ENCODE assay signal across 18 cellular contexts in the genomic region with DNA sequence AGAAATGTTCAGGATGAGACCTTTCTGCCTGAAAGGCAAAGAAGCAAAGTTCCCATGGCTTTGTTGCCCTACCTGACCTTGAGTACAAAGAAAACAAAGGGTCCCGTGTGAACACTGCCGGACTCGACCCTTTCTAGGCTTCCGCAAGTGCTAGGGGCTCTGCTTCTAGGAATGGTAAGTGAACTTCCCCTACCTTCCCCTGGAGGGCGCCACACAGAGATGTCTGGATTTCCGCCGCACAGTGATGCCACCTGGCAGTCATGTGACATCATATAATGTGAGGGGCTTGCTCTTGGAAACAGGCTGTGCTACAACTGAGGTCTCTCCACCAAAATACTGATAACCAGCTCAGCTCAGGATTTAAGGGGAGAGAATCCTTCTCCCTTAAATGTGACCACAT. TPM values are rescaled to one million over a fixed set of nuclear protein-coding genes. Genes with fewer than 3 reads are reported as not detected.
A peak's percentile ranks its signal among the peaks of the same experiment; 100 is the strongest.
DNase-seq lines count a peak whose midpoint lies in the region; ATAC-seq and TF ChIP-seq lines count a peak whose summit lies in the region.
"Had no signal": no experiment of that assay in that cellular context is flagged by ENCODE, and none has a peak within 500 bp of the region (broad histone marks: within the 10 kb centered on the region; RNA-seq: fewer than 3 reads in every experiment).

No MANE protein-coding gene starts in this region.

- no peak overlapping the region for H3K27ac Mint-ChIP-seq in endodermal cell
- H3K27ac Mint-ChIP-seq: activated T-helper 17 cell treated with anti-CD3 and anti-CD28 coated beads, Interleukin-2, amount 50 U/mL, for 72 hours; dendritic cell treated with granulocyte-macrophage colony-stimulating factor and Interleukin-4, amounts not matched to agents 40 ng/mL and 50 ng/mL, for 4 days had no signal

- DNase-seq in BE2C (peak; percentile 25), GM12865 (ENCODE audit: low read depth) (no peak), NCI-H69 (lab: John Stamatoyannopoulos, UW) (peak; percentile 37), endodermal cell (peak; percentile 72), NCI-H510A treated with DMSO at 0.1 percent for 48 hours (lab: John Stamatoyannopoulos, UW) (no peak), NCI-H146 treated with DMSO at 0.1 percent for 48 hours (lab: John Stamatoyannopoulos, UW; ENCODE audit: unreplicated experiment) (no peak)
- DNase-seq: activated CD4-positive, alpha-beta T cell treated with anti-CD3 and anti-CD28 coated beads, Interleukin-2, amount 50 U/mL, for 1 hour; KG1; NCI-H1694 treated with DMSO at 0.1 percent for 48 hours; posterior cingulate gyrus; tibial artery had no signal

- H3K9me3 Mint-ChIP-seq in endodermal cell, result no peaks in the 10 kb centered on the region
- H3K9me3 Mint-ChIP-seq: activated T-helper 17 cell treated with anti-CD3 and anti-CD28 coated beads, Interleukin-2, amount 50 U/mL, for 72 hours; dendritic cell treated with granulocyte-macrophage colony-stimulating factor and Interleukin-4, amounts not matched to agents 40 ng/mL and 50 ng/mL, for 4 days had no signal

- H3K4me3 Mint-ChIP-seq in endodermal cell, result no peak overlapping the region
- H3K4me3 Mint-ChIP-seq: activated T-helper 17 cell treated with anti-CD3 and anti-CD28 coated beads, Interleukin-2, amount 50 U/mL, for 72 hours; dendritic cell treated with granulocyte-macrophage colony-stimulating factor and Interleukin-4, amounts not matched to agents 40 ng/mL and 50 ng/mL, for 4 days had no signal

- H3K9ac ChIP-seq in endodermal cell (ENCODE audit: extremely low read depth, low read length, poor library complexity, severe bottlenecking), result no peak overlapping the region
- H3K9ac ChIP-seq: BLaER1 treated with 17β-estradiol and CSF1 and Interleukin-3, amounts not matched to agents 10 nM and 100 nM had no signal

- no peak overlapping the region for H3K27ac ChIP-seq in endodermal cell (ENCODE audit: low read depth, low read length)
- H3K27ac ChIP-seq: BLaER1 treated with 17β-estradiol and CSF1 and Interleukin-3, amounts not matched to agents 10 nM and 100 nM; tibial artery had no signal

- no peaks in the 10 kb centered on the region for H3K36me3 ChIP-seq in BE2C
- H3K36me3 ChIP-seq in endodermal cell (ENCODE audit: control insufficient read depth, insufficient read depth, low read length), result no peaks in the 10 kb centered on the region
- H3K36me3 ChIP-seq: BLaER1 treated with 17β-estradiol and CSF1 and Interleukin-3, amounts not matched to agents 10 nM and 100 nM; tibial artery had no signal

- H3K4me1 ChIP-seq in BE2C (no peaks in the 10 kb centered on the region), endodermal cell (ENCODE audit: control insufficient read depth, insufficient read depth, low read length) (no peaks in the 10 kb centered on the region)

- 89 to 92% methylated on average over 4 to 7 of the region's 7 CpGs for WGBS in endodermal cell (ENCODE audit: insufficient coverage in 1 of 2, insufficient read length in 1 of 2), 2 experiments

- H3K4me1 Mint-ChIP-seq in endodermal cell, result no peaks in the 10 kb centered on the region

- H3K27me3 Mint-ChIP-seq in endodermal cell (ENCODE audit: insufficient read depth), result peaks cover 1% of the 10 kb centered on the region

- H3K4me3 ChIP-seq in BE2C (ENCODE audit: low read depth, low read length) (no peak overlapping the region), GM12865 (ENCODE audit: low read depth, low read length) (no peak overlapping the region), endodermal cell (ENCODE audit: low read length) (no peak overlapping the region)
- H3K4me3 ChIP-seq: BLaER1 treated with 17β-estradiol and CSF1 and Interleukin-3, amounts not matched to agents 10 nM and 100 nM; tibial artery had no signal

- ATAC-seq in GM21576 (IDR thresholded peaks at IDR 0.05; ENCODE audit: unreplicated experiment) (no peak), HG02981 (IDR thresholded peaks at IDR 0.05; ENCODE audit: unreplicated experiment) (no peak)
- ATAC-seq: activated T-helper 17 cell treated with anti-CD3 and anti-CD28 coated beads, Interleukin-2, amount 50 U/mL, for 72 hours; Right ventricle myocardium inferior had no signal

- TF ChIP-seq CTCF in BE2C (IDR thresholded peaks at IDR 0.05; ENCODE audit: low read depth, low read length) (peak; percentile 44), GM12865 (IDR thresholded peaks at IDR 0.05; ENCODE audit: insufficient read depth, low read depth, low read length, missing control alignments) (peak; percentile 27), endodermal cell (conservative IDR thresholded peaks at IDR 0.05) (peak; percentile 64)

- peaks cover 2% of the 10 kb centered on the region for H3K27me3 ChIP-seq in BE2C
- no peaks in the 10 kb centered on the region for H3K27me3 ChIP-seq in endodermal cell (ENCODE audit: control insufficient read depth, insufficient read depth, low read length, poor library complexity, severe bottlenecking)
- H3K27me3 ChIP-seq: tibial artery had no signal

- no peaks in the 10 kb centered on the region for H3K36me3 Mint-ChIP-seq in endodermal cell (ENCODE audit: low read depth)

- H3K9me3 ChIP-seq in BE2C (no peaks in the 10 kb centered on the region), endodermal cell (ENCODE audit: control insufficient read depth, low read length) (peaks cover 8% of the 10 kb centered on the region)
- H3K9me3 ChIP-seq: BLaER1 treated with 17β-estradiol and CSF1 and Interleukin-3, amounts not matched to agents 10 nM and 100 nM; tibial artery had no signal

RNA-seq across cellular contexts. Expression of a gene that starts 56.6 kb away (rescaled TPM):
- not detected for polyA plus RNA-seq in BE2C (2012; ENCODE audit: insufficient read depth, insufficient read length, low read depth)
- under 1 TPM in 1 of 2 donors, not detected in 1; 0.40 TPM for total RNA-seq in endodermal cell
- polyA plus RNA-seq in endodermal cell (2013, experiment 1 of 2), result not detected
- not detected for polyA plus RNA-seq in endodermal cell (2013, experiment 2 of 2)
- total RNA-seq: activated T-helper 17 cell treated with anti-CD3 and anti-CD28 coated beads, Interleukin-2, amount 50 U/mL, for 72 hours; T-helper 2 cell treated with Interferon-gamma antibody and Interleukin-4, amounts not matched to agents 100 ng/mL and 5 ng/mL, for 36 hours had no signal

Comparison
In these comparisons a context has a peak if more than half of its experiments do, and no peak if none do; other contexts are left out.
1. DNase-seq: peak in BE2C (single experiment), NCI-H69 (single experiment) and endodermal cell (single experiment); none in GM12865 (single experiment), NCI-H510A treated with DMSO at 0.1 percent for 48 hours (single experiment) and NCI-H146 treated with DMSO at 0.1 percent for 48 hours (single experiment).
2. Peak in every context shown above with its lines, with median percentiles within 50 percentile points of each other: CTCF ChIP-seq.